Comparison of ENCODE assay signal across 9 cellular contexts in the genomic region with DNA sequence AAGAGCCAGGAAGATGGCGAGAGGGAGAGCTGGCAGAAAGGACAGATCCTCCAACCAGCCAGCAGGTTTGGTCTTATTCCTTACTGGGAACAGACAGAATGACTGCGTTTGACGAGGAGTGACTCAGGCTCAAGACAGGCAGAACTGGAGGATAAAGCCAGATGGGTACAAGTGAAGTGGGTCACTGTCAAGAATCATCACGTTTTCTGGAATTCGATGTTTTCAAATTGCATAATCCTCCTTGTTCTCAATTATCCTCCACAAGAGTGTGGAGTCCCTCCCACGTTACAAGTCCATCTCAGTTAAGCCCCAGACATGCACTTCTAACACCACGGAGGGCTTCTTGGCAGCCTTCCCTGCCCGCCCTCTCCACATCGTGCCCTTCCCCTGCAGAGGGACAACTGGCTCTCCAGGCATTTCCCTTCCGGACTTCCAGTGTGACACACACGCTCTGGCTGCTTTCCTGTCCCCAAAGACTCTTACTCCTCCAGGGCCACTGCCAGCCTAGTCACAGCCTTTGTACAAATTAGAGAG.
DNase-seq lines count a peak whose midpoint lies in the region; ATAC-seq and TF ChIP-seq lines count a peak whose summit lies in the region.
"Had no signal": no experiment of that assay in that cellular context is flagged by ENCODE, and none has a peak within 500 bp of the region (broad histone marks: within the 10 kb centered on the region; RNA-seq: fewer than 3 reads in every experiment).

No MANE protein-coding gene starts in this region.

- no peak for ATAC-seq in central memory CD8-positive, alpha-beta T cell (replicated peaks; ENCODE audit: extremely low read depth, poor library complexity, severe bottlenecking)
- no peak for ATAC-seq in HG03439 (IDR thresholded peaks at IDR 0.05; ENCODE audit: unreplicated experiment)
- ATAC-seq: stimulated activated effector memory CD8-positive, alpha-beta T cell treated with anti-CD3 and anti-CD28 coated beads, Interleukin-12 subunit alpha, Interleukin-12 subunit beta, amount 100 ng/mL, for 72 hours had no signal

- peaks cover 43% of the 10 kb centered on the region for H3K4me1 ChIP-seq in vagina

- no peak for TF ChIP-seq EP300 in Ishikawa (IDR thresholded peaks at IDR 0.05; ENCODE audit: borderline replicate concordance)

- no peaks in the 10 kb centered on the region for H3K9me3 ChIP-seq in vagina

- H3K27me3 ChIP-seq in vagina, result no peaks in the 10 kb centered on the region

- no peak for DNase-seq in central memory CD8-positive, alpha-beta T cell (ENCODE audit: low spot score in 2 of 2)
- DNase-seq in left kidney (ENCODE audit: low read depth, low spot score) (peak; percentile 65), vagina (ENCODE audit: extremely low spot score in 2 of 2) (no peak), NCI-H2107 (lab: John Stamatoyannopoulos, UW) (no peak), kidney glomerular epithelial cell (lab: John Stamatoyannopoulos, UW) (no peak)
- DNase-seq: activated naive CD8-positive, alpha-beta T cell treated with anti-CD3 and anti-CD28 coated beads, Interleukin-2, amount 10 ng/mL, durations not matched to agents 7 days and 5 days had no signal

- no peaks in the 10 kb centered on the region for H3K36me3 Mint-ChIP-seq in central memory CD8-positive, alpha-beta T cell (ENCODE audit: insufficient read depth)
- H3K36me3 Mint-ChIP-seq: stimulated activated effector memory CD8-positive, alpha-beta T cell treated with anti-CD3 and anti-CD28 coated beads, Interleukin-12 subunit alpha, Interleukin-12 subunit beta, amount 100 ng/mL, for 72 hours had no signal

- no peaks in the 10 kb centered on the region for H3K4me1 Mint-ChIP-seq in central memory CD8-positive, alpha-beta T cell
- H3K4me1 Mint-ChIP-seq: stimulated activated effector memory CD8-positive, alpha-beta T cell treated with anti-CD3 and anti-CD28 coated beads, Interleukin-12 subunit alpha, Interleukin-12 subunit beta, amount 100 ng/mL, for 72 hours had no signal

- peak overlapping the region; percentile 29 for H3K27ac Mint-ChIP-seq in central memory CD8-positive, alpha-beta T cell (ENCODE audit: low read depth)
- H3K27ac Mint-ChIP-seq: activated naive CD8-positive, alpha-beta T cell treated with anti-CD3 and anti-CD28 coated beads, Interleukin-2, amount 10 ng/mL, durations not matched to agents 7 days and 5 days; stimulated activated effector memory CD8-positive, alpha-beta T cell treated with anti-CD3 and anti-CD28 coated beads, Interleukin-12 subunit alpha, Interleukin-12 subunit beta, amount 100 ng/mL, for 72 hours had no signal

- no peaks in the 10 kb centered on the region for H3K36me3 ChIP-seq in vagina

- TF ChIP-seq POLR2A in vagina (IDR thresholded peaks at IDR 0.05), result no peak

- no peak overlapping the region for H3K4me3 Mint-ChIP-seq in central memory CD8-positive, alpha-beta T cell
- H3K4me3 Mint-ChIP-seq: activated naive CD8-positive, alpha-beta T cell treated with anti-CD3 and anti-CD28 coated beads, Interleukin-2, amount 10 ng/mL, durations not matched to agents 7 days and 5 days; stimulated activated effector memory CD8-positive, alpha-beta T cell treated with anti-CD3 and anti-CD28 coated beads, Interleukin-12 subunit alpha, Interleukin-12 subunit beta, amount 100 ng/mL, for 72 hours had no signal

- TF ChIP-seq CTCF in vagina (IDR thresholded peaks at IDR 0.05), result no peak

- H3K27ac ChIP-seq in vagina, result peak overlapping the region; percentile 14

- intact Hi-C loops in vagina (cut with DNase I), result no loop called here

- no peaks in the 10 kb centered on the region for H3K27me3 Mint-ChIP-seq in central memory CD8-positive, alpha-beta T cell
- H3K27me3 Mint-ChIP-seq: activated naive CD8-positive, alpha-beta T cell treated with anti-CD3 and anti-CD28 coated beads, Interleukin-2, amount 10 ng/mL, durations not matched to agents 7 days and 5 days had no signal

- H3K4me3 ChIP-seq in vagina, result no peak overlapping the region

- no peaks in the 10 kb centered on the region for H3K9me3 Mint-ChIP-seq in central memory CD8-positive, alpha-beta T cell
- H3K9me3 Mint-ChIP-seq: activated naive CD8-positive, alpha-beta T cell treated with anti-CD3 and anti-CD28 coated beads, Interleukin-2, amount 10 ng/mL, durations not matched to agents 7 days and 5 days; stimulated activated effector memory CD8-positive, alpha-beta T cell treated with anti-CD3 and anti-CD28 coated beads, Interleukin-12 subunit alpha, Interleukin-12 subunit beta, amount 100 ng/mL, for 72 hours had no signal

- TF ChIP-seq RAD21 in Ishikawa (IDR thresholded peaks at IDR 0.05; ENCODE audit: low read depth), result no peak

TF ChIP-seq in Ishikawa, 13 proteins besides CTCF, POLR2A, EP300 and RAD21:
- TF ChIP-seq NFIC (IDR thresholded peaks at IDR 0.05) (peak; percentile 35; the same call in 1 of the 2 replicates), ZBTB7A (IDR thresholded peaks at IDR 0.05; ENCODE audit: low read depth) (no peak)
- TF ChIP-seq, protein P1, sequence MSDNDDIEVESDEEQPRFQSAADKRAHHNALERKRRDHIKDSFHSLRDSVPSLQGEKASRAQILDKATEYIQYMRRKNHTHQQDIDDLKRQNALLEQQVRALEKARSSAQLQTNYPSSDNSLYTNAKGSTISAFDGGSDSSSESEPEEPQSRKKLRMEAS (IDR thresholded peaks at IDR 0.05), result 0 out of 2 replicates have a peak, but pooled peaks have one; percentile 36
